2 cellular contexts compared by ENCODE assay signal in genomic region chr14:80455031-80455430, GRCh38.
TF ChIP-seq lines count a peak whose summit lies in the region.

No MANE protein-coding gene starts in this region.

TF ChIP-seq in endothelial cell of umbilical vein, 7 proteins besides CTCF, POLR2A, EP300 and RAD21 (continued from another document):
- TF ChIP-seq MAX (IDR thresholded peaks at IDR 0.05; ENCODE audit: insufficient read depth, insufficient read length) (no peak), FOS (IDR thresholded peaks at IDR 0.05; ENCODE audit: borderline replicate concordance, insufficient read depth, low read length) (no peak), JUN (IDR thresholded peaks at IDR 0.05; ENCODE audit: borderline replicate concordance, insufficient read depth, insufficient read length, low read depth) (no peak)
TF ChIP-seq in endothelial cell of umbilical vein: peak in this region for 0.

TF ChIP-seq in SK-N-SH, 30 proteins besides CTCF, POLR2A, EP300 and RAD21 (continued from another document):
- TF ChIP-seq USF2 (IDR thresholded peaks at IDR 0.05; ENCODE audit: borderline replicate concordance, low read depth, low read length) (no peak), ZBTB33 (IDR thresholded peaks at IDR 0.05; ENCODE audit: borderline replicate concordance, low read depth) (no peak), RCOR1 (IDR thresholded peaks at IDR 0.05; ENCODE audit: low read length) (no peak)
